Comparison of ENCODE assay signal across 22 cellular contexts in the genomic region with DNA sequence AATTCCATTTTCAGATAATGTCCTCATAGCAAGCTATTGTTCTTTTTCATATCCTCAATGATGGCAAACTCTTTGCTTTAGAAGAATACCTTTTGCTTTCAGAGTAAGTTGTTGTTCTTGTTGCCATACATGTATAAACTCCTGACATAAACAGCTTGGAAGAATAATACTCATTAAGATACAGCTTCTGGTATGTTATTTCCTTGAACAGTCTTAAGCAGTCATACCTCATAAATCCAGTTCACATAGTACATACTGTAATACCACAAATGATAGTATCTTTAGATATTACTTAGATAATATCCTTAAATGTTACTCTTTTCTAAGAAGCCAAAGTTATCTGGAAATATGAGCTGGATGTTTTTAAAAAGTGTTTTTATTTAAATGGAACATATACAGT. TPM values are rescaled to one million over a fixed set of nuclear protein-coding genes. Genes with fewer than 3 reads are reported as not detected.
DNase-seq lines count a peak whose midpoint lies in the region; ATAC-seq, FAIRE-seq and TF ChIP-seq lines count a peak whose summit lies in the region.
"Had no signal": no experiment of that assay in that cellular context is flagged by ENCODE, and none has a peak within 500 bp of the region (broad histone marks: within the 10 kb centered on the region; RNA-seq: fewer than 3 reads in every experiment).

No MANE protein-coding gene starts in this region.

- H3K14ac ChIP-seq in mesenchymal stem cell (ENCODE audit: low read length in 2 of 2) = no peak overlapping the region

- H3K79me1 ChIP-seq in mesenchymal stem cell (replicated peaks; ENCODE audit: low read length, poor library complexity, severe bottlenecking) = peaks cover 22% of the 10 kb centered on the region

- no peak overlapping the region for H2AK5ac ChIP-seq in mesenchymal stem cell (ENCODE audit: low read length, severe bottlenecking)

- H3K27me3 ChIP-seq in Panc1 (ENCODE audit: control insufficient read depth, insufficient read depth, low read length) (no peaks in the 10 kb centered on the region), mesenchymal stem cell (ENCODE audit: control insufficient read depth in 1 of 2, insufficient read depth in 1 of 2, low read length in 2 of 2) (no peaks in the 10 kb centered on the region)
- H3K27me3 ChIP-seq: cardiac muscle cell, right atrium auricular region, transverse colon had no signal

- no peak overlapping the region for H2BK15ac ChIP-seq in mesenchymal stem cell (ENCODE audit: low read depth, poor library complexity, severe bottlenecking)

- H3K36me3 Mint-ChIP-seq in MCF 10A (ENCODE audit: insufficient read depth, unreplicated experiment) = peaks cover 6% of the 10 kb centered on the region
- peaks cover 16% of the 10 kb centered on the region for H3K36me3 Mint-ChIP-seq in activated CD8-positive, alpha-beta memory T cell treated with anti-CD3 and anti-CD28 coated beads, Interleukin-2, amount 10 ng/mL, durations not matched to agents 7 days and 5 days
- H3K36me3 Mint-ChIP-seq: CD8-positive, alpha-beta T cell had no signal

- H3K4ac ChIP-seq in mesenchymal stem cell (ENCODE audit: low read depth in 1 of 2, low read length in 2 of 2) = no peak overlapping the region

- no peak for ATAC-seq in Panc1
- ATAC-seq in GM21717 (IDR thresholded peaks at IDR 0.05; ENCODE audit: unreplicated experiment) = no peak
- ATAC-seq in activated CD8-positive, alpha-beta memory T cell treated with anti-CD3 and anti-CD28 coated beads, Interleukin-2, amount 10 ng/mL, durations not matched to agents 7 days and 5 days = no peak
- ATAC-seq: activated naive CD8-positive, alpha-beta T cell treated with anti-CD3 and anti-CD28 coated beads, Interleukin-2, amount 50 U/mL, for 24 hours; CD8-positive, alpha-beta T cell; left ventricle myocardium superior had no signal

- FAIRE-seq in GM19239 (lab: Jason Lieb, UNC) = peak; percentile 69
- FAIRE-seq: H1, HTR-8/SVneo had no signal

- no peak overlapping the region for H3K4me2 ChIP-seq in mesenchymal stem cell (ENCODE audit: low read length, poor library complexity, severe bottlenecking)

- peak overlapping the region; percentile 94 for H3K27ac Mint-ChIP-seq in MCF 10A (ENCODE audit: low read depth, unreplicated experiment)
- no peak overlapping the region for H3K27ac Mint-ChIP-seq in activated CD8-positive, alpha-beta memory T cell treated with anti-CD3 and anti-CD28 coated beads, Interleukin-2, amount 10 ng/mL, durations not matched to agents 7 days and 5 days
- H3K27ac Mint-ChIP-seq: activated naive CD8-positive, alpha-beta T cell treated with anti-CD3 and anti-CD28 coated beads, Interleukin-2, amount 50 U/mL, for 24 hours; CD8-positive, alpha-beta T cell had no signal

- no peak overlapping the region for H4K91ac ChIP-seq in mesenchymal stem cell (ENCODE audit: low read length)

- intact Hi-C loops in Panc1 (cut with micrococcal nuclease; ENCODE audit: unreplicated experiment) = no loop called here
- intact Hi-C loops in MCF 10A (cut with micrococcal nuclease) = no loop called here

- TF ChIP-seq CTCF in Panc1 (IDR thresholded peaks at IDR 0.05) (no peak), MCF 10A (IDR thresholded peaks at IDR 0.05; ENCODE audit: unreplicated experiment) (no peak)

- CTCF ChIA-PET in Panc1 (lab: Charles Lee) = interaction anchor here (0.6 kb wide), 1 partner anchor 121 kb away, joined by 4 read pairs; no protein-coding TSS in a partner anchor
- CTCF ChIA-PET in MCF 10A (lab: Yijun Ruan, JAX) = interaction anchor here (0.6 to 2.2 kb wide), 8 partner anchors 10 to 481 kb away, joined by 3 to 7 read pairs (median 4); a partner anchor contains a TSS
- CTCF ChIA-PET in activated CD8-positive, alpha-beta memory T cell treated with anti-CD3 and anti-CD28 coated beads, Interleukin-2, amount 10 ng/mL, durations not matched to agents 7 days and 5 days (lab: Charles Lee) = interaction anchor here (0.7 kb wide), 1 partner anchor 11 kb away, joined by 3 read pairs; no protein-coding TSS in a partner anchor

- BruUV-seq in Panc1 (replicated peaks; lab: Mats Ljungman, UMichigan) = no TSS peak
- no TSS peak for BruUV-seq in MCF 10A (replicated peaks; lab: Mats Ljungman, UMichigan)

- POLR2A ChIA-PET in Panc1 (lab: Charles Lee) (interaction anchor here (0.6 kb wide), 1 partner anchor 258 kb away, joined by 3 read pairs; no protein-coding TSS in a partner anchor), MCF 10A (lab: Yijun Ruan, JAX) (interaction anchor here (0.7 to 5.0 kb wide), 17 partner anchors 10 to 481 kb away, joined by 3 to 53 read pairs (median 6); a partner anchor contains a TSS)

- peaks cover 35% of the 10 kb centered on the region for H3K4me1 Mint-ChIP-seq in MCF 10A (ENCODE audit: insufficient read depth, unreplicated experiment)
- peaks cover 38% of the 10 kb centered on the region for H3K4me1 Mint-ChIP-seq in activated CD8-positive, alpha-beta memory T cell treated with anti-CD3 and anti-CD28 coated beads, Interleukin-2, amount 10 ng/mL, durations not matched to agents 7 days and 5 days

- H3K4me3 Mint-ChIP-seq in MCF 10A (ENCODE audit: unreplicated experiment) = peak overlapping the region; percentile 81
- H3K4me3 Mint-ChIP-seq in activated CD8-positive, alpha-beta memory T cell treated with anti-CD3 and anti-CD28 coated beads, Interleukin-2, amount 10 ng/mL, durations not matched to agents 7 days and 5 days = no peak overlapping the region
- H3K4me3 Mint-ChIP-seq: activated naive CD8-positive, alpha-beta T cell treated with anti-CD3 and anti-CD28 coated beads, Interleukin-2, amount 50 U/mL, for 24 hours; CD8-positive, alpha-beta T cell had no signal

- no peak overlapping the region for H2BK12ac ChIP-seq in mesenchymal stem cell (ENCODE audit: low read length in 2 of 2)

- H2BK120ac ChIP-seq in mesenchymal stem cell (ENCODE audit: low read depth, low read length) = no peak overlapping the region

- H3K27me3 Mint-ChIP-seq in MCF 10A (ENCODE audit: insufficient read depth, unreplicated experiment) = no peaks in the 10 kb centered on the region
- no peaks in the 10 kb centered on the region for H3K27me3 Mint-ChIP-seq in activated CD8-positive, alpha-beta memory T cell treated with anti-CD3 and anti-CD28 coated beads, Interleukin-2, amount 10 ng/mL, durations not matched to agents 7 days and 5 days
- H3K27me3 Mint-ChIP-seq: activated naive CD8-positive, alpha-beta T cell treated with anti-CD3 and anti-CD28 coated beads, Interleukin-2, amount 50 U/mL, for 24 hours had no signal

- H3K9me3 Mint-ChIP-seq in MCF 10A (ENCODE audit: unreplicated experiment) = no peaks in the 10 kb centered on the region
- H3K9me3 Mint-ChIP-seq in activated CD8-positive, alpha-beta memory T cell treated with anti-CD3 and anti-CD28 coated beads, Interleukin-2, amount 10 ng/mL, durations not matched to agents 7 days and 5 days (ENCODE audit: low read depth) = peaks cover 3% of the 10 kb centered on the region
- H3K9me3 Mint-ChIP-seq: CD8-positive, alpha-beta T cell had no signal

- H3K27ac ChIP-seq in Panc1 (ENCODE audit: low read length) = peak overlapping the region; percentile 17; the same call in 1 of the 2 replicates
- no peak overlapping the region for H3K27ac ChIP-seq in mesenchymal stem cell (ENCODE audit: low read length, poor library complexity, severe bottlenecking)
- H3K27ac ChIP-seq: cardiac muscle cell, right atrium auricular region, transverse colon had no signal

- peak overlapping the region; percentile 54 for H3K9ac ChIP-seq in mesenchymal stem cell (ENCODE audit: low read length)

- no peak overlapping the region for H4K8ac ChIP-seq in mesenchymal stem cell (ENCODE audit: low read length)

- H3K36me3 ChIP-seq in Panc1 (ENCODE audit: control insufficient read depth, insufficient read depth, low read length) (no peaks in the 10 kb centered on the region), mesenchymal stem cell (ENCODE audit: control insufficient read depth in 1 of 2, insufficient read depth in 2 of 2, low read depth in 1 of 2, low read length in 2 of 2) (no peaks in the 10 kb centered on the region)
- H3K36me3 ChIP-seq: cardiac muscle cell, right atrium auricular region, transverse colon had no signal

- no peaks in the 10 kb centered on the region for H3K9me3 ChIP-seq in Panc1 (ENCODE audit: control insufficient read depth, insufficient read depth, low read depth, low read length)
- no peaks in the 10 kb centered on the region for H3K9me3 ChIP-seq in mesenchymal stem cell (ENCODE audit: control insufficient read depth, low read length)
- H3K9me3 ChIP-seq: right atrium auricular region, transverse colon had no signal

- no peak overlapping the region for H2BK5ac ChIP-seq in mesenchymal stem cell (ENCODE audit: low read depth, low read length, poor library complexity, severe bottlenecking)

- no peak overlapping the region for H3K18ac ChIP-seq in mesenchymal stem cell (ENCODE audit: low read depth in 1 of 2, low read length in 2 of 2)

- H3K4me3 ChIP-seq in Panc1 (ENCODE audit: low read depth in 2 of 2, low read length in 2 of 2) = no peak overlapping the region
- no peak overlapping the region for H3K4me3 ChIP-seq in mesenchymal stem cell (ENCODE audit: insufficient read depth in 1 of 2, low read depth in 1 of 2, low read length in 2 of 2)
- H3K4me3 ChIP-seq: cardiac muscle cell, right atrium auricular region, transverse colon had no signal

- H3K4me1 ChIP-seq in Panc1 (ENCODE audit: control insufficient read depth, insufficient read depth, low read length) (peaks cover 6% of the 10 kb centered on the region; the same call in 1 of the 2 replicates), mesenchymal stem cell (ENCODE audit: control insufficient read depth, insufficient read depth, low read depth, low read length) (peaks cover 3% of the 10 kb centered on the region)
- H3K4me1 ChIP-seq: right atrium auricular region had no signal

- in situ Hi-C loops in Panc1 (cut with HindIII; ENCODE audit: low pct_unique_long_range_greater_than_20kb, low sequenced_read_pairs) = no loop called here

- H3K23ac ChIP-seq in mesenchymal stem cell (ENCODE audit: low read length in 2 of 2) = no peak overlapping the region

- no peak for DNase-seq in GM19239 (ENCODE audit: insufficient read length, low spot score)
- no peak for DNase-seq in Panc1 (ENCODE audit: low read depth, low spot score)
- DNase-seq in MCF 10A (ENCODE audit: unreplicated experiment) = no peak
- DNase-seq in mesenchymal stem cell = no peak
- no peak for DNase-seq in SKM-1 treated with dmso at 0.1 percent for 144 hours (lab: John Stamatoyannopoulos, UW; ENCODE audit: unreplicated experiment)
- no peak for DNase-seq in activated CD8-positive, alpha-beta memory T cell treated with anti-CD3 and anti-CD28 coated beads, Interleukin-2, amount 10 ng/mL, durations not matched to agents 7 days and 5 days
- no peak for DNase-seq in D341Med (ENCODE audit: low spot score)
- DNase-seq: activated CD8-positive, alpha-beta memory T cell treated with anti-CD3 and anti-CD28 coated beads for 24 hours; activated naive CD8-positive, alpha-beta T cell treated with anti-CD3 and anti-CD28 coated beads, Interleukin-2, amount 50 U/mL, for 24 hours; CD8-positive, alpha-beta T cell; glutamatergic neuron; left ventricle myocardium superior; NCI-H1436; NCI-H526; Right ventricle myocardium superior; stimulated activated naive CD4-positive, alpha-beta T cell; transverse colon had no signal

- no peak overlapping the region for H2AFZ ChIP-seq in mesenchymal stem cell (ENCODE audit: low read depth, low read length)

RNA-seq across cellular contexts. Expression of a gene that starts 23.2 kb away (rescaled TPM):
- total RNA-seq in Panc1 (2021; ENCODE audit: unreplicated experiment) (27.7 TPM), MCF 10A (2022) (28.4 and 55.1 TPM in 2 replicates)
- 9.4 TPM for polyA plus RNA-seq in Panc1 (2012; ENCODE audit: insufficient read length)
- 15.9 TPM for polyA plus RNA-seq in mesenchymal stem cell (2013, experiment 1 of 2)
- polyA plus RNA-seq in mesenchymal stem cell (2013, experiment 2 of 2) = 14.7 TPM
- total RNA-seq in activated CD8-positive, alpha-beta memory T cell treated with anti-CD3 and anti-CD28 coated beads, Interleukin-2, amount 10 ng/mL, durations not matched to agents 7 days and 5 days = 10 to 100 TPM; 20.4 to 33.7 TPM

RNA-seq across cellular contexts. Expression of a gene that starts 23.4 kb away (rescaled TPM):
- total RNA-seq in Panc1 (2021; ENCODE audit: unreplicated experiment) = 19.0 TPM
- 5.7 TPM for polyA plus RNA-seq in Panc1 (2012; ENCODE audit: insufficient read length)
- 20.8 and 21.3 TPM in 2 replicates for total RNA-seq in MCF 10A (2022)
- polyA plus RNA-seq in mesenchymal stem cell (2013, experiment 1 of 2) = 5.9 TPM
- polyA plus RNA-seq in mesenchymal stem cell (2013, experiment 2 of 2) = 6.7 TPM
- 10 to 100 TPM; 18.7 to 19.7 TPM for total RNA-seq in activated CD8-positive, alpha-beta memory T cell treated with anti-CD3 and anti-CD28 coated beads, Interleukin-2, amount 10 ng/mL, durations not matched to agents 7 days and 5 days
